11 cellular contexts compared by ENCODE assay signal in genomic region chr7:152661479-152661878, GRCh38.
"Had no signal": no experiment of that assay in that cellular context is flagged by ENCODE, and none has a peak within 500 bp of the region (broad histone marks: within the 10 kb centered on the region; RNA-seq: fewer than 3 reads in every experiment).

No MANE protein-coding gene starts in this region.

- DNase-seq: activated CD4-positive, alpha-beta memory T cell treated with anti-CD3 and anti-CD28 coated beads for 36 hours; activated CD4-positive, CD25-positive, alpha-beta regulatory T cell treated with anti-CD3 and anti-CD28 coated beads, Interleukin-2, amount 50 U/mL, for 72 hours; activated naive CD4-positive, alpha-beta T cell; central memory CD4-positive, alpha-beta T cell; effector memory CD4-positive, alpha-beta T cell; stimulated activated CD4-positive, alpha-beta T cell treated with anti-CD3 and anti-CD28 coated beads, Interleukin-15, amount 100 ng/mL, for 24 hours; stimulated activated CD4-positive, alpha-beta T cell treated with anti-CD3 and anti-CD28 coated beads, Interleukin-4, amount 100 ng/mL, for 24 hours; T-helper 17 cell; thyroid gland had no signal

- H3K4me3 ChIP-seq: thyroid gland, vagina had no signal

- H3K9me3 ChIP-seq: thyroid gland, vagina had no signal

- H3K4me1 Mint-ChIP-seq: T-helper 17 cell had no signal

- H3K27me3 Mint-ChIP-seq: activated CD4-positive, alpha-beta memory T cell treated with anti-CD3 and anti-CD28 coated beads for 36 hours; T-helper 17 cell had no signal

- H3K27me3 ChIP-seq: thyroid gland, vagina had no signal

- H3K27ac Mint-ChIP-seq: activated CD4-positive, alpha-beta memory T cell treated with anti-CD3 and anti-CD28 coated beads for 36 hours; activated T-helper 1 cell treated with anti-CD3 and anti-CD28 coated beads, Interleukin-12 subunit alpha, Interleukin-12 subunit beta, Interleukin-2, Interleukin-4 antibody, amounts not matched to agents 30 ng/mL and 10 ng/mL and 1 ng/mL, durations not matched to agents 14 hours and 24 hours and 36 hours had no signal

- H3K4me3 Mint-ChIP-seq: activated CD4-positive, alpha-beta memory T cell treated with anti-CD3 and anti-CD28 coated beads for 36 hours; activated T-helper 1 cell treated with anti-CD3 and anti-CD28 coated beads, Interleukin-12 subunit alpha, Interleukin-12 subunit beta, Interleukin-2, Interleukin-4 antibody, amounts not matched to agents 30 ng/mL and 10 ng/mL and 1 ng/mL, durations not matched to agents 14 hours and 24 hours and 36 hours; T-helper 17 cell had no signal

- H3K9me3 Mint-ChIP-seq: activated CD4-positive, alpha-beta memory T cell treated with anti-CD3 and anti-CD28 coated beads for 36 hours; activated T-helper 1 cell treated with anti-CD3 and anti-CD28 coated beads, Interleukin-12 subunit alpha, Interleukin-12 subunit beta, Interleukin-2, Interleukin-4 antibody, amounts not matched to agents 30 ng/mL and 10 ng/mL and 1 ng/mL, durations not matched to agents 14 hours and 24 hours and 36 hours had no signal

- H3K36me3 ChIP-seq: thyroid gland, vagina had no signal

- ATAC-seq: T-helper 17 cell had no signal

- H3K27ac ChIP-seq: thyroid gland, vagina had no signal

- H3K4me1 ChIP-seq: thyroid gland, vagina had no signal
